In the genomic region with DNA sequence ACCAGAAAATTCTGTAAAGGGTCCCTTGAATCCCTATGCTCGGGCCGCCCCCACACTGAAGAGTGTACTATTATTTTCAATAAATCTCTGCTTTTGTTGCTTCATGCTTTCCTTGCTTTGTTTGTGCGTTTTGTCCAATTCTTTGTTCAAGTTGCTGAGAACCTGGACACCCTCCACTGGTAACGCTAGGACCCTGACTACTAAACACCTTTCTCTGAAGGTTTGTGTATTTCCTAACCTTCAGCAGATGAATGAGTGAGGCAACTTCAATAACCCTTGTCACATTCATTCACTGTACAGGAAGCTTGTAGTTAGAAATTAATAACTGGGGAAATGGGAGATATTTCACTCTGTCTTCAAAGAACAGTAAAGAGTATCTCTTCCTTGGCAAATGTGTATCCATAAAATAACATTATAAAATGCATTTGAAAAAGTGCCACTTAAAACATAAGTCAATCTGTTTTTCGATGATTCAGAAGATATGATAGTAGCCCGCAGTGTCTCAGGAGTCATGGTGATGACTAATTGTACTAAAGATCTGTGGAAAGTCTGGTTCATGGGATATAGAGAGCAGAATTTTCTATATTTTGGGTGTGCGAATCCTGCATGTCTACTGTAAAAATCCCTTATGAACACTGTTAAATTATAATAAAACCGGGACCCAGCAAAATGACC, we compare ENCODE assay signal across 13 cellular contexts. TPM values are rescaled to one million over a fixed set of nuclear protein-coding genes. Genes with fewer than 3 reads are reported as not detected.
A peak's percentile ranks its signal among the peaks of the same experiment; 100 is the strongest.
DNase-seq lines count a peak whose midpoint lies in the region; ATAC-seq and TF ChIP-seq lines count a peak whose summit lies in the region.
"Had no signal": no experiment of that assay in that cellular context is flagged by ENCODE, and none has a peak within 500 bp of the region (broad histone marks: within the 10 kb centered on the region; RNA-seq: fewer than 3 reads in every experiment).

No MANE protein-coding gene starts in this region.

- H3K4me2 ChIP-seq in fibroblast of lung (ENCODE audit: extremely low read depth, insufficient read depth, low read length) = no peak overlapping the region

- H3K27ac Mint-ChIP-seq in stimulated activated naive CD8-positive, alpha-beta T cell treated with anti-CD3 and anti-CD28 coated beads, Interleukin-15, amount 100 ng/mL, for 72 hours = no peak overlapping the region

- H3K27me3 ChIP-seq in RWPE2 (ENCODE audit: insufficient read depth, poor library complexity, severe bottlenecking) (no peaks in the 10 kb centered on the region), fibroblast of lung (ENCODE audit: control insufficient read depth, insufficient read depth, low read length) (no peaks in the 10 kb centered on the region)
- H3K27me3 ChIP-seq: gastrocnemius medialis, tibial artery had no signal

- no peaks in the 10 kb centered on the region for H3K36me3 ChIP-seq in RWPE2 (ENCODE audit: low read depth)
- H3K36me3 ChIP-seq in fibroblast of lung (ENCODE audit: control insufficient read depth, insufficient read depth, low read length) = no peaks in the 10 kb centered on the region
- H3K36me3 ChIP-seq: gastrocnemius medialis, tibial artery had no signal

- H3K27me3 Mint-ChIP-seq in activated T-cell treated with anti-CD3 and anti-CD28 coated beads, Interleukin-2, amount 50 U/mL, for 4 hours (ENCODE audit: low read depth) = peaks cover 2% of the 10 kb centered on the region
- H3K27me3 Mint-ChIP-seq in stimulated activated naive CD8-positive, alpha-beta T cell treated with anti-CD3 and anti-CD28 coated beads, Interleukin-15, amount 100 ng/mL, for 72 hours = no peaks in the 10 kb centered on the region

- H3K9me3 ChIP-seq in RWPE2 (ENCODE audit: severe bottlenecking) = no peaks in the 10 kb centered on the region
- H3K9me3 ChIP-seq in fibroblast of lung (ENCODE audit: control insufficient read depth, insufficient read depth, low read depth, low read length) = no peaks in the 10 kb centered on the region
- H3K9me3 ChIP-seq: gastrocnemius medialis, tibial artery had no signal

- H3K36me3 Mint-ChIP-seq in activated T-cell treated with anti-CD3 and anti-CD28 coated beads, Interleukin-2, amount 50 U/mL, for 4 hours (ENCODE audit: insufficient read depth) = peaks cover 2% of the 10 kb centered on the region

- H3K4me3 Mint-ChIP-seq in activated T-cell treated with anti-CD3 and anti-CD28 coated beads, Interleukin-2, amount 50 U/mL, for 4 hours = no peak overlapping the region
- no peak overlapping the region for H3K4me3 Mint-ChIP-seq in stimulated activated naive CD8-positive, alpha-beta T cell treated with anti-CD3 and anti-CD28 coated beads, Interleukin-15, amount 100 ng/mL, for 72 hours

- H3K79me2 ChIP-seq in fibroblast of lung (ENCODE audit: control insufficient read depth, insufficient read depth, low read length) = no peaks in the 10 kb centered on the region

- H3K4me1 Mint-ChIP-seq in activated T-cell treated with anti-CD3 and anti-CD28 coated beads, Interleukin-2, amount 50 U/mL, for 4 hours (ENCODE audit: low read depth) = peaks cover 11% of the 10 kb centered on the region
- peaks cover 8% of the 10 kb centered on the region for H3K4me1 Mint-ChIP-seq in stimulated activated naive CD8-positive, alpha-beta T cell treated with anti-CD3 and anti-CD28 coated beads, Interleukin-15, amount 100 ng/mL, for 72 hours

- H3K4me3 ChIP-seq in RWPE2 (ENCODE audit: severe bottlenecking) (no peak overlapping the region), fibroblast of lung (replicated peaks in 1 of 4; ENCODE audit: control extremely low read depth in 1 of 4, insufficient read depth in 1 of 4, low read depth in 3 of 4, low read length in 4 of 4) (no peak overlapping the region)
- H3K4me3 ChIP-seq: gastrocnemius medialis, tibial artery had no signal

- no peak for DNase-seq in activated T-cell treated with anti-CD3 and anti-CD28 coated beads, Interleukin-2, amount 50 U/mL, for 4 hours
- DNase-seq in activated T-cell treated with anti-CD3 and anti-CD28 coated beads for 4 hours = no peak
- no peak for DNase-seq in RWPE2 (ENCODE audit: low spot score)
- DNase-seq in fibroblast of lung (ENCODE audit: low read depth in 2 of 2) = peak; percentile 42 to 87
- DNase-seq in stimulated activated naive CD8-positive, alpha-beta T cell treated with anti-CD3 and anti-CD28 coated beads, Interleukin-15, amount 100 ng/mL, for 72 hours = no peak
- DNase-seq in NCI-H1092 treated with DMSO at 0.1 percent for 48 hours (lab: John Stamatoyannopoulos, UW) = no peak
- DNase-seq in DMS53 treated with DMSO at 0.1 percent for 48 hours (lab: John Stamatoyannopoulos, UW; ENCODE audit: unreplicated experiment) = no peak
- DNase-seq: DND-41, gastrocnemius medialis, NCI-H2171 treated with DMSO at 0.1 percent for 48 hours, tibial artery had no signal

- peaks cover 17% of the 10 kb centered on the region for H3K4me1 ChIP-seq in RWPE2 (ENCODE audit: insufficient read depth, poor library complexity, severe bottlenecking)
- H3K4me1 ChIP-seq in fibroblast of lung (ENCODE audit: control insufficient read depth, extremely low read depth, insufficient read depth, low read length) = no peaks in the 10 kb centered on the region
- H3K4me1 ChIP-seq: gastrocnemius medialis had no signal

- peaks cover 7% of the 10 kb centered on the region for H3K9me3 Mint-ChIP-seq in activated T-cell treated with anti-CD3 and anti-CD28 coated beads, Interleukin-2, amount 50 U/mL, for 4 hours
- H3K9me3 Mint-ChIP-seq in stimulated activated naive CD8-positive, alpha-beta T cell treated with anti-CD3 and anti-CD28 coated beads, Interleukin-15, amount 100 ng/mL, for 72 hours = peaks cover 8 to 11% of the 10 kb centered on the region in 2 donors

- no peak overlapping the region for H3K9ac ChIP-seq in fibroblast of lung (ENCODE audit: insufficient read depth, low read length)

- peak; percentile 82 to 91 for ATAC-seq in activated T-cell treated with anti-CD3 and anti-CD28 coated beads, Interleukin-2, amount 50 U/mL, for 4 hours
- ATAC-seq in RWPE2 (ENCODE audit: low read depth) (peak; percentile 93), GM19467 (IDR thresholded peaks at IDR 0.05; ENCODE audit: unreplicated experiment) (no peak)
- peak; percentile 65 for ATAC-seq in stimulated activated naive CD8-positive, alpha-beta T cell treated with anti-CD3 and anti-CD28 coated beads, Interleukin-15, amount 100 ng/mL, for 72 hours
- ATAC-seq: gastrocnemius medialis, left lobe of liver had no signal

- TF ChIP-seq CTCF in RWPE2 (IDR thresholded peaks at IDR 0.05; ENCODE audit: poor library complexity, severe bottlenecking) (no peak), fibroblast of lung (conservative IDR thresholded peaks at IDR 0.05 in 1 of 2, IDR thresholded peaks at IDR 0.05 in 1 of 2; ENCODE audit: low read depth in 1 of 2, low read length in 2 of 2) (no peak)

- H2AFZ ChIP-seq in fibroblast of lung (ENCODE audit: low read length) = no peak overlapping the region

- H3K27ac ChIP-seq in RWPE2 (ENCODE audit: poor library complexity, severe bottlenecking) (peak overlapping the region; percentile 52), fibroblast of lung (ENCODE audit: insufficient read depth, low read length) (no peak overlapping the region)
- H3K27ac ChIP-seq: gastrocnemius medialis, tibial artery had no signal

- H4K20me1 ChIP-seq in fibroblast of lung (ENCODE audit: control insufficient read depth, extremely low read depth, insufficient read depth, low read length) = no peaks in the 10 kb centered on the region

RNA-seq across cellular contexts. Expression of a gene that starts 43.2 kb away (rescaled TPM):
- 100 to 1,000 TPM in 2 of 3 donors, 10 to 100 TPM in 1; 83.1 to 102 (median 101) TPM for total RNA-seq in activated T-cell treated with anti-CD3 and anti-CD28 coated beads, Interleukin-2, amount 50 U/mL, for 4 hours
- 5.4 and 5.8 TPM in 2 replicates for total RNA-seq in fibroblast of lung
- polyA plus RNA-seq in fibroblast of lung = 10.9 and 14.8 TPM in 2 replicates
- 15.1 and 28.2 TPM in 2 replicates for polyA plus RNA-seq in fibroblast of lung (2012)
- 36.5 and 39.2 TPM in 2 replicates for polyA minus RNA-seq in fibroblast of lung (ENCODE audit: low replicate concordance)

Comparison
In these comparisons a context has a peak if more than half of its experiments do, and no peak if none do; other contexts are left out.
1. DNase-seq: peak in fibroblast of lung (2 of 2); none in activated T-cell treated with anti-CD3 and anti-CD28 coated beads, Interleukin-2, amount 50 U/mL, for 4 hours (single experiment), activated T-cell treated with anti-CD3 and anti-CD28 coated beads for 4 hours (single experiment), RWPE2 (single experiment), stimulated activated naive CD8-positive, alpha-beta T cell treated with anti-CD3 and anti-CD28 coated beads, Interleukin-15, amount 100 ng/mL, for 72 hours (0 of 2), NCI-H1092 treated with DMSO at 0.1 percent for 48 hours (single experiment) and DMS53 treated with DMSO at 0.1 percent for 48 hours (single experiment).
2. RNA of a gene that starts 43.2 kb away (total RNA-seq): 83.1 to 102 TPM in activated T-cell treated with anti-CD3 and anti-CD28 coated beads, Interleukin-2, amount 50 U/mL, for 4 hours; 5.4 to 5.8 TPM in fibroblast of lung; every median in the first group is over 10 times any median in the second.